18 cellular contexts compared by ENCODE assay signal in the genomic region with DNA sequence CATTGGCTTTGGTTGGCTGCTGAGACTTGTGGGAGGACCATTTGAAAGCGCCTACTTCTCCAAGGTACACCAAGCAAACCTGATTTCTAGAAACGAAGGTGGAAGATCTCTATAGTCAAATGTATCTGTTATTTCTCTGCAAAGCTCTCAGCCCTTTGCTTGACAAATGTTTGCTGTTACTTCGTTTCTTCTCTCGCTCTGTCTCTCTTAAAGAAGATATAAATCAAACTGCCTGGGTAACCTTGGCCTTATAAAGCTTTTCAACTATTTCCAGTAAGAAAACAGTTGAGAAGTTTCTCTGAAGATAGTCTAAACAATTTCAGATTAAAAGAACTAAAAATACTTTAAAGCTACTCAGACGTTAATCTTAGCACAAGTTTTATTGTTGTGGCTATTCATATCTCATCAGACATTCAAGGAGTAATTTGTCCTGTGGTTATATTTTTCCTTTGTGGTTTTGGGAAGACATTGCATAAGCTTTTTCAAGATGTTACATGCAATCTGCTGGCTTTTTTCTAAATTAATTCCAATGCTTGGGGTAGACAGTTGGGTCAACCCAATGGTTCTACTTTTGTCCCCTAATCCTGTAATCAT. TPM values are rescaled to one million over a fixed set of nuclear protein-coding genes. Genes with fewer than 3 reads are reported as not detected.
DNase-seq lines count a peak whose midpoint lies in the region; ATAC-seq and TF ChIP-seq lines count a peak whose summit lies in the region.
"Had no signal": no experiment of that assay in that cellular context is flagged by ENCODE, and none has a peak within 500 bp of the region (broad histone marks: within the 10 kb centered on the region; RNA-seq: fewer than 3 reads in every experiment).

No MANE protein-coding gene starts in this region.

- H3K27ac Mint-ChIP-seq in activated T-cell treated with anti-CD3 and anti-CD28 coated beads, Interleukin-2, amount 50 U/mL, for 72 hours = peak overlapping the region; percentile 82
- no peak overlapping the region for H3K27ac Mint-ChIP-seq in type B pancreatic cell
- H3K27ac Mint-ChIP-seq: memory B cell had no signal

- peaks cover 4 to 6% of the 10 kb centered on the region in 2 donors for H3K36me3 Mint-ChIP-seq in activated T-cell treated with anti-CD3 and anti-CD28 coated beads, Interleukin-2, amount 50 U/mL, for 72 hours (ENCODE audit: insufficient read depth in 2 of 2)
- H3K36me3 Mint-ChIP-seq in type B pancreatic cell = no peaks in the 10 kb centered on the region
- H3K36me3 Mint-ChIP-seq: memory B cell had no signal

- no peak for DNase-seq in activated T-cell treated with anti-CD3 and anti-CD28 coated beads, Interleukin-2, amount 50 U/mL, for 72 hours
- no peak for DNase-seq in activated T-cell treated with anti-CD3 and anti-CD28 coated beads, Interleukin-2, amount 50 U/mL, for 48 hours
- DNase-seq in astrocyte of the spinal cord (ENCODE audit: low read depth, low spot score) (peak; percentile 71), left kidney (ENCODE audit: low read depth, low spot score) (peak; percentile 27), type B pancreatic cell (ENCODE audit: extremely low spot score, unreplicated experiment) (no peak), NCI-H774 (lab: John Stamatoyannopoulos, UW) (no peak), T-helper 2 cell (no peak), NCI-H2227 treated with DMSO at 0.1 percent for 48 hours (lab: John Stamatoyannopoulos, UW) (no peak)
- DNase-seq: 8988T; activated T-cell treated with anti-CD3 and anti-CD28 coated beads, Interleukin-2, amount 50 U/mL, for 4 hours; NCI-H1048; NCI-H2107; T1000 had no signal

- TF ChIP-seq CTCF in astrocyte of the spinal cord (IDR thresholded peaks at IDR 0.05; ENCODE audit: low read depth, low read length) (no peak), type B pancreatic cell (conservative IDR thresholded peaks at IDR 0.05) (no peak)

- H3K4me3 Mint-ChIP-seq in activated T-cell treated with anti-CD3 and anti-CD28 coated beads, Interleukin-2, amount 50 U/mL, for 72 hours = peak overlapping the region in 1 of 2 donors; percentile 51
- peak overlapping the region; percentile 23 for H3K4me3 Mint-ChIP-seq in type B pancreatic cell
- H3K4me3 Mint-ChIP-seq: activated T-cell treated with anti-CD3 and anti-CD28 coated beads, Interleukin-2, amount 50 U/mL, for 4 hours; memory B cell had no signal

- peaks cover 25% of the 10 kb centered on the region for H3K4me1 Mint-ChIP-seq in activated T-cell treated with anti-CD3 and anti-CD28 coated beads, Interleukin-2, amount 50 U/mL, for 72 hours (ENCODE audit: low read depth)
- H3K4me1 Mint-ChIP-seq in type B pancreatic cell (ENCODE audit: unreplicated experiment) = peaks cover 13% of the 10 kb centered on the region

- H3K4me3 ChIP-seq in astrocyte of the spinal cord (ENCODE audit: low read depth, low read length) = no peak overlapping the region
- H3K4me3 ChIP-seq: adrenal gland, HAP-1 had no signal

- peaks cover 69% of the 10 kb centered on the region for H3K27me3 Mint-ChIP-seq in activated T-cell treated with anti-CD3 and anti-CD28 coated beads, Interleukin-2, amount 50 U/mL, for 72 hours (ENCODE audit: low read depth)
- peaks cover 68% of the 10 kb centered on the region for H3K27me3 Mint-ChIP-seq in type B pancreatic cell

- ATAC-seq in activated T-cell treated with anti-CD3 and anti-CD28 coated beads, Interleukin-2, amount 50 U/mL, for 72 hours (replicated peaks in 1 of 2) = no peak
- ATAC-seq: activated T-cell treated with anti-CD3 and anti-CD28 coated beads, Interleukin-2, amount 50 U/mL, for 4 hours; HepG2; Right ventricle myocardium inferior had no signal

- H3K9me3 Mint-ChIP-seq in activated T-cell treated with anti-CD3 and anti-CD28 coated beads, Interleukin-2, amount 50 U/mL, for 72 hours = no peaks in the 10 kb centered on the region
- H3K9me3 Mint-ChIP-seq in type B pancreatic cell = no peaks in the 10 kb centered on the region
- H3K9me3 Mint-ChIP-seq: activated T-cell treated with anti-CD3 and anti-CD28 coated beads, Interleukin-2, amount 50 U/mL, for 4 hours; memory B cell had no signal

- in situ Hi-C loops in astrocyte of the spinal cord (cut with HindIII; ENCODE audit: low sequenced_read_pairs) = no loop called here

RNA-seq across cellular contexts. Expression of a gene that starts 22.6 kb away (rescaled TPM):
- total RNA-seq in activated T-cell treated with anti-CD3 and anti-CD28 coated beads, Interleukin-2, amount 50 U/mL, for 72 hours = 10 to 100 TPM; 71.1 to 93.2 TPM
- total RNA-seq in type B pancreatic cell (ENCODE audit: low replicate concordance) = 42.1 and 136 TPM in 2 replicates
- total RNA-seq: HepG2 had no signal

Comparison
In these comparisons a context has a peak if more than half of its experiments do, and no peak if none do; other contexts are left out.
1. DNase-seq: peak in astrocyte of the spinal cord (single experiment) and left kidney (single experiment); none in activated T-cell treated with anti-CD3 and anti-CD28 coated beads, Interleukin-2, amount 50 U/mL, for 72 hours (0 of 2), activated T-cell treated with anti-CD3 and anti-CD28 coated beads, Interleukin-2, amount 50 U/mL, for 48 hours (0 of 2), type B pancreatic cell (single experiment), NCI-H774 (single experiment), T-helper 2 cell (0 of 5) and NCI-H2227 treated with DMSO at 0.1 percent for 48 hours (single experiment).